ENCODE assay signal across 38 cellular contexts in the genomic region with DNA sequence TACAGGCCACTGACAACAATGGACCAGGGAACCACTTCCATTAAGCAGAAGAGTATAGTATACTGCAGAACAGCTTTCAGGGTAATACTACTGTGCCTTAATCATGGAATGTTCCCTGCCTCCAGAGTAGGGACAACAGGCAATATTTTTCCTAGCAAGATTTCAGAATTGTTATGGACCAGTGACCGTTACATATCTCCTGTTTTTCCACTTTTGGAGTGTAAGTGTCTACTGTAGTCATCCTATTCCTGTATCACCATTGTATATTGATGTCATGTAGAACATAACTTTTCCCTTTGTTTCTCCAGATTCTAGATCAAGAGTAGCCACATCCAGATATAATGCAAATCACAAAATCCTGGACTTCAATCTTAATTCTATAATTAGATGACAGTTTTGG. TPM values are rescaled to one million over a fixed set of nuclear protein-coding genes. Genes with fewer than 3 reads are reported as not detected.
"Had no signal": no experiment of that assay in that cellular context is flagged by ENCODE, and none has a peak within 500 bp of the region (broad histone marks: within the 10 kb centered on the region; RNA-seq: fewer than 3 reads in every experiment).

No MANE protein-coding gene starts in this region.

- FAIRE-seq: astrocyte, bronchial epithelial cell had no signal

- H3K4me1 ChIP-seq: adrenal gland, ascending aorta, body of pancreas, breast epithelium had no signal

- H3K4me3 ChIP-seq: adrenal gland, ascending aorta, body of pancreas, breast epithelium, cardiac muscle cell had no signal

- H3K36me3 ChIP-seq: adrenal gland, ascending aorta, brain microvascular endothelial cell, breast epithelium, cardiac muscle cell had no signal

- DNase-seq: activated effector memory CD4-positive, alpha-beta T cell treated with anti-CD3 and anti-CD28 coated beads, Interleukin-2, amount 50 U/mL, for 16 hours; activated effector memory CD4-positive, alpha-beta T cell treated with Interleukin-2 at 50 U/mL for 16 hours; activated gamma-delta T cell; activated gamma-delta T cell treated with Interleukin-2 at 50 U/mL for 16 hours; activated naive CD4-positive, alpha-beta T cell; activated naive CD4-positive, alpha-beta T cell treated with anti-CD3 and anti-CD28 coated beads for 36 hours; activated naive CD4-positive, alpha-beta T cell treated with anti-CD3 and anti-CD28 coated beads, Interleukin-2, amount 10 ng/mL, durations not matched to agents 7 days and 5 days; activated naive CD4-positive, alpha-beta T cell treated with anti-CD3 and anti-CD28 coated beads, Interleukin-2, amount 50 U/mL, for 16 hours; activated naive CD4-positive, alpha-beta T cell treated with Interleukin-2 at 50 U/mL for 16 hours; activated naive CD8-positive, alpha-beta T cell treated with anti-CD3 and anti-CD28 coated beads for 36 hours; activated naive CD8-positive, alpha-beta T cell treated with anti-CD3 and anti-CD28 coated beads, Interleukin-2, amount 10 ng/mL, durations not matched to agents 7 days and 5 days; activated naive CD8-positive, alpha-beta T cell treated with anti-CD3 and anti-CD28 coated beads, Interleukin-2, amount 50 U/mL, for 24 hours; activated T-cell treated with anti-CD3 and anti-CD28 coated beads, Interleukin-2, amount 50 U/mL, for 4 hours; activated T-cell treated with anti-CD3 and anti-CD28 coated beads, Interleukin-2, amount 50 U/mL, for 48 hours; activated T-cell treated with anti-CD3 and anti-CD28 coated beads, Interleukin-2, amount 50 U/mL, for 72 hours; adrenal gland; amniotic stem cell; amygdala; anterior cingulate cortex; aorta; body of pancreas; brain microvascular endothelial cell; caudate nucleus; central memory CD4-positive, alpha-beta T cell; cerebellar nuclear complex had no signal

- H3K27ac ChIP-seq: adrenal gland, ascending aorta, body of pancreas, brain microvascular endothelial cell, breast epithelium, cardiac muscle cell had no signal

- H3K27me3 ChIP-seq: ascending aorta, body of pancreas, brain microvascular endothelial cell, breast epithelium, cardiac muscle cell had no signal

- ATAC-seq: activated naive CD4-positive, alpha-beta T cell treated with anti-CD3 and anti-CD28 coated beads, Interleukin-2, amount 50 U/mL, for 72 hours; activated naive CD8-positive, alpha-beta T cell treated with anti-CD3 and anti-CD28 coated beads, Interleukin-2, amount 50 U/mL, for 24 hours; activated T-cell treated with anti-CD3 and anti-CD28 coated beads, Interleukin-2, amount 50 U/mL, for 4 hours; activated T-cell treated with anti-CD3 and anti-CD28 coated beads, Interleukin-2, amount 50 U/mL, for 72 hours; activated T-helper 17 cell treated with anti-CD3 and anti-CD28 coated beads, Interleukin-2, amount 50 U/mL, for 72 hours; body of pancreas had no signal

- H3K9me3 ChIP-seq: adrenal gland, ascending aorta had no signal

RNA-seq across cellular contexts. Expression of a gene that starts 1.9 kb away (rescaled TPM):
- total RNA-seq: activated naive CD4-positive, alpha-beta T cell treated with anti-CD3 and anti-CD28 coated beads for 36 hours; activated naive CD4-positive, alpha-beta T cell treated with anti-CD3 and anti-CD28 coated beads, Interleukin-2, amount 50 U/mL, for 72 hours; activated naive CD8-positive, alpha-beta T cell treated with anti-CD3 and anti-CD28 coated beads for 36 hours; activated naive CD8-positive, alpha-beta T cell treated with anti-CD3 and anti-CD28 coated beads, Interleukin-2, amount 10 ng/mL, durations not matched to agents 7 days and 5 days; activated T-cell treated with anti-CD3 and anti-CD28 coated beads, Interleukin-2, amount 50 U/mL, for 4 hours; activated T-cell treated with anti-CD3 and anti-CD28 coated beads, Interleukin-2, amount 50 U/mL, for 72 hours; activated T-helper 1 cell treated with anti-CD3 and anti-CD28 coated beads, Interleukin-12 subunit alpha, Interleukin-12 subunit beta, Interleukin-2, Interleukin-4 antibody, amounts not matched to agents 30 ng/mL and 10 ng/mL and 1 ng/mL, durations not matched to agents 14 hours and 24 hours and 36 hours; activated T-helper 17 cell treated with anti-CD3 and anti-CD28 coated beads, Interleukin-2, amount 50 U/mL, for 72 hours; activated T-helper 2 cell treated with anti-CD3 and anti-CD28 coated beads, Interferon-gamma antibody, Interleukin-2, Interleukin-4, amounts not matched to agents 10 μg/mL and 5 μg/mL and 100 μg/mL, durations not matched to agents 14 hours and 24 hours and 36 hours; adrenal gland; aorta; ascending aorta; astrocyte; body of pancreas; breast epithelium; bronchial epithelial cell; cardiac muscle cell; cardiac septum; cerebellum; chondrocyte had no signal
- polyA plus RNA-seq: adipose tissue, adrenal gland, aorta, cardiac muscle cell had no signal

RNA-seq across cellular contexts. Expression of a gene that starts 16.1 kb away (rescaled TPM):
- total RNA-seq: activated naive CD4-positive, alpha-beta T cell treated with anti-CD3 and anti-CD28 coated beads for 36 hours; activated naive CD4-positive, alpha-beta T cell treated with anti-CD3 and anti-CD28 coated beads, Interleukin-2, amount 50 U/mL, for 72 hours; activated naive CD8-positive, alpha-beta T cell treated with anti-CD3 and anti-CD28 coated beads for 36 hours; activated naive CD8-positive, alpha-beta T cell treated with anti-CD3 and anti-CD28 coated beads, Interleukin-2, amount 10 ng/mL, durations not matched to agents 7 days and 5 days; activated T-cell treated with anti-CD3 and anti-CD28 coated beads, Interleukin-2, amount 50 U/mL, for 4 hours; activated T-cell treated with anti-CD3 and anti-CD28 coated beads, Interleukin-2, amount 50 U/mL, for 72 hours; activated T-helper 1 cell treated with anti-CD3 and anti-CD28 coated beads, Interleukin-12 subunit alpha, Interleukin-12 subunit beta, Interleukin-2, Interleukin-4 antibody, amounts not matched to agents 30 ng/mL and 10 ng/mL and 1 ng/mL, durations not matched to agents 14 hours and 24 hours and 36 hours; activated T-helper 17 cell treated with anti-CD3 and anti-CD28 coated beads, Interleukin-2, amount 50 U/mL, for 72 hours; activated T-helper 2 cell treated with anti-CD3 and anti-CD28 coated beads, Interferon-gamma antibody, Interleukin-2, Interleukin-4, amounts not matched to agents 10 μg/mL and 5 μg/mL and 100 μg/mL, durations not matched to agents 14 hours and 24 hours and 36 hours; ascending aorta; astrocyte; body of pancreas; bronchial epithelial cell; cardiac septum; chondrocyte had no signal
- polyA plus RNA-seq: adrenal gland, aorta, cardiac muscle cell had no signal
